ENCODE assay signal across 32 cellular contexts in the genomic region with DNA sequence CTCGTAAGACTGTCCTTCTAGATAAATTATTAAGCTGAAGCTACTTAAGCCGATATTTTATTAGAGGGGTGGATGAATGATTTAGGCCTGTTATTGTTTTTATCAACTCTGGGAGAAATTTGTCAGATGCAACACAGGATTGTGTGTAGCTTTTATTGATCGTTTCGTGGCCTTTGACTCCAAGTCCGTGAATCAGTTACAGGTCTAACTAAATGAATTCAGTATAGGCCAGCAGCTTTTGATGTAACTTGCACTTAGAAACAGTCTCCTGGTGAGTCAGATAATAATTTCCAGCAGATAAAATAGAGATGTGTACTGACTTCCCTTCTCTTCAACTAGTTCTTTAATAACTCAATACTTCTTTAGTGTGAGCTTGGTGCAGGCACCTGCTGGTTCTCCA.
"Had no signal": no experiment of that assay in that cellular context is flagged by ENCODE, and none has a peak within 500 bp of the region (broad histone marks: within the 10 kb centered on the region; RNA-seq: fewer than 3 reads in every experiment).

No MANE protein-coding gene starts in this region.

- H3K4me3 ChIP-seq: Peyer's patch, SJSA1 had no signal

- FAIRE-seq: astrocyte, bronchial epithelial cell had no signal

- H3K4me1 ChIP-seq: Peyer's patch, SJSA1 had no signal

- H3K9me3 ChIP-seq: Peyer's patch, SJSA1 had no signal

- DNase-seq: activated CD4-positive, alpha-beta T cell treated with anti-CD3 and anti-CD28 coated beads for 1 hour; activated CD4-positive, alpha-beta T cell treated with anti-CD3 and anti-CD28 coated beads, Interleukin-2, amount 10 ng/mL, durations not matched to agents 24 days and 14 days; activated CD4-positive, alpha-beta T cell treated with anti-CD3 and anti-CD28 coated beads, Interleukin-2, amount 50 U/mL, for 48 hours; activated CD4-positive, CD25-positive, alpha-beta regulatory T cell; activated CD8-positive, alpha-beta T cell treated with anti-CD3 and anti-CD28 coated beads, Interleukin-2, amount 10 ng/mL, durations not matched to agents 7 days and 5 days; activated gamma-delta T cell; activated naive CD4-positive, alpha-beta T cell treated with Interleukin-2 at 50 U/mL for 16 hours; activated naive CD8-positive, alpha-beta T cell treated with anti-CD3 and anti-CD28 coated beads, Interleukin-2, amount 10 ng/mL, durations not matched to agents 7 days and 5 days; activated T-cell treated with anti-CD3 and anti-CD28 coated beads, Interleukin-2, amount 50 U/mL, for 24 hours; amygdala; caudate nucleus; NCI-H1092 treated with DMSO at 0.1 percent for 48 hours; NCI-H1417; NCI-H146; NCI-H187; NCI-H2029 treated with DMSO at 0.1 percent for 48 hours; NCI-H2107; NCI-H2171; NCI-H510A; NCI-H526; NCI-H748 treated with DMSO at 0.1 percent for 48 hours; NK-92 treated with Interleukin-12 subunit alpha and Interleukin-12 subunit beta, amount 100 ng/mL, for 24 hours; PC-3; Peyer's patch; RPMI8226; SHP77 treated with DMSO at 0.1 percent for 48 hours; T1000; WERI-Rb-1 had no signal

- H3K36me3 ChIP-seq: Peyer's patch, SJSA1, WERI-Rb-1 had no signal

- H3K27ac ChIP-seq: KMS-11, Peyer's patch, SJSA1, WERI-Rb-1 had no signal

- ATAC-seq: activated CD8-positive, alpha-beta T cell treated with anti-CD3 and anti-CD28 coated beads, Interleukin-2, amount 10 ng/mL, durations not matched to agents 7 days and 5 days; PC-3 had no signal

- H3K27me3 ChIP-seq: Peyer's patch, SJSA1 had no signal
